Comparison of ENCODE assay signal across 20 cellular contexts in genomic region chr20:53716385-53716784, GRCh38.
DNase-seq lines count a peak whose midpoint lies in the region; ATAC-seq, FAIRE-seq and TF ChIP-seq lines count a peak whose summit lies in the region.
"Had no signal": no experiment of that assay in that cellular context is flagged by ENCODE, and none has a peak within 500 bp of the region (broad histone marks: within the 10 kb centered on the region; RNA-seq: fewer than 3 reads in every experiment).

No MANE protein-coding gene starts in this region.

- CTCF ChIA-PET in GM12878 (lab: Yijun Ruan, JAX) = interaction anchor here (0.6 to 1.4 kb wide), 3 partner anchors 13 to 154 kb away, joined by 3 read pairs; no protein-coding TSS in a partner anchor

- H3K27me3 ChIP-seq in GM12878 (replicated peaks in 1 of 2; ENCODE audit: control insufficient read depth in 2 of 2, insufficient read depth in 2 of 2, low read length in 1 of 2) = no peaks in the 10 kb centered on the region
- H3K27me3 ChIP-seq: BLaER1, MG63 had no signal

- intact Hi-C loops in GM12878 (cut with micrococcal nuclease; ENCODE audit: unreplicated experiment) = no loop called here

- H3K27me3 Mint-ChIP-seq in activated naive CD4-positive, alpha-beta T cell treated with anti-CD3 and anti-CD28 coated beads, Interleukin-2, amount 50 U/mL, for 24 hours = no peaks in the 10 kb centered on the region
- H3K27me3 Mint-ChIP-seq in activated naive CD8-positive, alpha-beta T cell treated with anti-CD3 and anti-CD28 coated beads, Interleukin-2, amount 50 U/mL, for 24 hours = no peaks in the 10 kb centered on the region

- no peak overlapping the region for H3K9ac ChIP-seq in GM12878 (ENCODE audit: control insufficient read depth, insufficient read depth, low read length)
- H3K9ac ChIP-seq: BLaER1 had no signal

- H3K4me3 Mint-ChIP-seq in activated naive CD4-positive, alpha-beta T cell treated with anti-CD3 and anti-CD28 coated beads, Interleukin-2, amount 50 U/mL, for 24 hours = no peak overlapping the region
- H3K4me3 Mint-ChIP-seq in activated naive CD8-positive, alpha-beta T cell treated with anti-CD3 and anti-CD28 coated beads, Interleukin-2, amount 50 U/mL, for 24 hours = no peak overlapping the region

- H3K27ac Mint-ChIP-seq in activated naive CD4-positive, alpha-beta T cell treated with anti-CD3 and anti-CD28 coated beads, Interleukin-2, amount 50 U/mL, for 24 hours = peak overlapping the region; percentile 1
- no peak overlapping the region for H3K27ac Mint-ChIP-seq in activated naive CD8-positive, alpha-beta T cell treated with anti-CD3 and anti-CD28 coated beads, Interleukin-2, amount 50 U/mL, for 24 hours

- SMC1A ChIA-PET in GM12878 (lab: Charles Lee; ENCODE audit: uncharacterized antibody, unreplicated experiment) = interaction anchor here (1.0 to 2.3 kb wide), 5 partner anchors 9 to 63 kb away, joined by 3 to 18 read pairs (median 3); no protein-coding TSS in a partner anchor

- RAD21 ChIA-PET in GM12878 (lab: Charles Lee; ENCODE audit: unreplicated experiment) = interaction anchor here (0.8 to 1.1 kb wide), 2 partner anchors 9 to 348 kb away, joined by 3 to 4 read pairs; no protein-coding TSS in a partner anchor

- no peak for TF ChIP-seq CTCF in GM12878 (IDR thresholded peaks at IDR 0.05 in 2 of 3, conservative IDR thresholded peaks at IDR 0.05 in 1 of 3; ENCODE audit: control insufficient read depth in 2 of 3, extremely low read depth in 1 of 3, insufficient read depth in 1 of 3, low read depth in 3 of 3, low read length in 3 of 3)

- H3K27ac ChIP-seq in GM12878 (ENCODE audit: control insufficient read depth, insufficient read depth) = no peak overlapping the region
- H3K27ac ChIP-seq: BLaER1 had no signal

- in situ Hi-C loops in GM12878 (cut with MboI) = no loop called here

- H4K20me1 ChIP-seq in GM12878 (ENCODE audit: control insufficient read depth, insufficient read depth) = no peaks in the 10 kb centered on the region
- H4K20me1 ChIP-seq: BLaER1 had no signal

- no peak for FAIRE-seq in GM12878 (lab: Jason Lieb, UNC)
- FAIRE-seq: H1 had no signal

- TF ChIP-seq POLR2A in GM12878 (IDR thresholded peaks at IDR 0.05; ENCODE audit: low read depth, low read length) = no peak

- ATAC-seq in GM12878 = no peak
- no peak for ATAC-seq in HG02610 (IDR thresholded peaks at IDR 0.05; ENCODE audit: unreplicated experiment)
- ATAC-seq in activated naive CD8-positive, alpha-beta T cell treated with anti-CD3 and anti-CD28 coated beads, Interleukin-2, amount 50 U/mL, for 24 hours = no peak

- BruUV-seq in GM12878 (replicated peaks; lab: Mats Ljungman, UMichigan) = no TSS peak

- H3K4me3 ChIP-seq in GM12878 = no peak overlapping the region
- H3K4me3 ChIP-seq: BLaER1, MG63 had no signal

- no peaks in the 10 kb centered on the region for H3K36me3 ChIP-seq in GM12878 (ENCODE audit: control insufficient read depth in 2 of 2, insufficient read depth in 2 of 2, low read length in 1 of 2)
- H3K36me3 ChIP-seq: BLaER1, MG63 had no signal

- H3K9me3 Mint-ChIP-seq in activated naive CD4-positive, alpha-beta T cell treated with anti-CD3 and anti-CD28 coated beads, Interleukin-2, amount 50 U/mL, for 24 hours = peaks cover 5% of the 10 kb centered on the region
- H3K9me3 Mint-ChIP-seq in activated naive CD8-positive, alpha-beta T cell treated with anti-CD3 and anti-CD28 coated beads, Interleukin-2, amount 50 U/mL, for 24 hours = peaks cover 6% of the 10 kb centered on the region

- peaks cover 24% of the 10 kb centered on the region for H3K4me1 ChIP-seq in GM12878 (ENCODE audit: control insufficient read depth, insufficient read depth, low read length)

- H3K9me3 ChIP-seq in GM12878 (replicated peaks; ENCODE audit: control insufficient read depth, insufficient read depth, low read length) = no peaks in the 10 kb centered on the region
- H3K9me3 ChIP-seq: BLaER1, MG63 had no signal

- 89% methylated on average over 5 of the region's 5 CpGs for WGBS in GM12878 (ENCODE audit: insufficient coverage, insufficient replicate concordance, low lambda C conversion rate, missing lambda C conversion rate)

- no peaks in the 10 kb centered on the region for H3K79me2 ChIP-seq in GM12878 (ENCODE audit: control insufficient read depth, insufficient read depth, low read length)

- no peak overlapping the region for H2AFZ ChIP-seq in GM12878 (ENCODE audit: control insufficient read depth, low read depth, low read length)

- no peak for TF ChIP-seq RAD21 in GM12878 (IDR thresholded peaks at IDR 0.05; ENCODE audit: insufficient read depth, low read depth, low read length)

- H3K4me1 Mint-ChIP-seq in activated naive CD4-positive, alpha-beta T cell treated with anti-CD3 and anti-CD28 coated beads, Interleukin-2, amount 50 U/mL, for 24 hours = peaks cover 16% of the 10 kb centered on the region
- peaks cover 25% of the 10 kb centered on the region for H3K4me1 Mint-ChIP-seq in activated naive CD8-positive, alpha-beta T cell treated with anti-CD3 and anti-CD28 coated beads, Interleukin-2, amount 50 U/mL, for 24 hours

- H3K4me2 ChIP-seq in GM12878 (ENCODE audit: control insufficient read depth, insufficient read depth) = no peak overlapping the region
- H3K4me2 ChIP-seq: BLaER1 had no signal

- H3K36me3 Mint-ChIP-seq in activated naive CD4-positive, alpha-beta T cell treated with anti-CD3 and anti-CD28 coated beads, Interleukin-2, amount 50 U/mL, for 24 hours = peaks cover 3% of the 10 kb centered on the region
- H3K36me3 Mint-ChIP-seq in activated naive CD8-positive, alpha-beta T cell treated with anti-CD3 and anti-CD28 coated beads, Interleukin-2, amount 50 U/mL, for 24 hours (ENCODE audit: low read depth) = no peaks in the 10 kb centered on the region

- POLR2A ChIA-PET in GM12878 (lab: Charles Lee) = interaction anchor here (1.3 to 1.5 kb wide), 2 partner anchors 10 to 12 kb away, joined by 3 read pairs; no protein-coding TSS in a partner anchor

- DNase-seq in activated naive CD4-positive, alpha-beta T cell treated with Interleukin-2 at 50 U/mL for 16 hours = no peak
- DNase-seq in NOMO-1 treated with dmso at 0.1 percent for 144 hours (lab: John Stamatoyannopoulos, UW; ENCODE audit: unreplicated experiment) (peak; percentile 19), GM12878 (ENCODE audit: low read depth, low spot score) (no peak), NK-92 (lab: John Stamatoyannopoulos, UW; ENCODE audit: unreplicated experiment) (no peak), inferior parietal cortex (ENCODE audit: extremely low spot score) (no peak)
- no peak for DNase-seq in activated naive CD8-positive, alpha-beta T cell treated with anti-CD3 and anti-CD28 coated beads, Interleukin-2, amount 50 U/mL, for 24 hours
- DNase-seq: 8988T, DMS153, MG63, NCI-H1417, NCI-H2029, NCI-H2171, NCI-H446, NCI-H748 treated with DMSO at 0.1 percent for 48 hours, SHP77, SW 1271 had no signal

- no peak for TF ChIP-seq EP300 in GM12878 (IDR thresholded peaks at IDR 0.05; ENCODE audit: borderline replicate concordance in 1 of 2, control insufficient read depth in 1 of 2, low read depth in 2 of 2, low read length in 2 of 2)

TF ChIP-seq in GM12878, 131 proteins besides CTCF, POLR2A, EP300 and RAD21:
- TF ChIP-seq CREB1 (IDR thresholded peaks at IDR 0.05; ENCODE audit: low read depth) (no peak), ETV6 (conservative IDR thresholded peaks at IDR 0.05 in 1 of 2, IDR thresholded peaks at IDR 0.05 in 1 of 2; ENCODE audit: borderline replicate concordance in 1 of 2, low read depth in 1 of 2) (0 out of 4 replicates have a peak, but pooled peaks of 1 of the 2 experiments have one; percentile 47), NFXL1 (IDR thresholded peaks at IDR 0.05; ENCODE audit: borderline replicate concordance) (peak; percentile 81)
- TF ChIP-seq, protein P1, sequence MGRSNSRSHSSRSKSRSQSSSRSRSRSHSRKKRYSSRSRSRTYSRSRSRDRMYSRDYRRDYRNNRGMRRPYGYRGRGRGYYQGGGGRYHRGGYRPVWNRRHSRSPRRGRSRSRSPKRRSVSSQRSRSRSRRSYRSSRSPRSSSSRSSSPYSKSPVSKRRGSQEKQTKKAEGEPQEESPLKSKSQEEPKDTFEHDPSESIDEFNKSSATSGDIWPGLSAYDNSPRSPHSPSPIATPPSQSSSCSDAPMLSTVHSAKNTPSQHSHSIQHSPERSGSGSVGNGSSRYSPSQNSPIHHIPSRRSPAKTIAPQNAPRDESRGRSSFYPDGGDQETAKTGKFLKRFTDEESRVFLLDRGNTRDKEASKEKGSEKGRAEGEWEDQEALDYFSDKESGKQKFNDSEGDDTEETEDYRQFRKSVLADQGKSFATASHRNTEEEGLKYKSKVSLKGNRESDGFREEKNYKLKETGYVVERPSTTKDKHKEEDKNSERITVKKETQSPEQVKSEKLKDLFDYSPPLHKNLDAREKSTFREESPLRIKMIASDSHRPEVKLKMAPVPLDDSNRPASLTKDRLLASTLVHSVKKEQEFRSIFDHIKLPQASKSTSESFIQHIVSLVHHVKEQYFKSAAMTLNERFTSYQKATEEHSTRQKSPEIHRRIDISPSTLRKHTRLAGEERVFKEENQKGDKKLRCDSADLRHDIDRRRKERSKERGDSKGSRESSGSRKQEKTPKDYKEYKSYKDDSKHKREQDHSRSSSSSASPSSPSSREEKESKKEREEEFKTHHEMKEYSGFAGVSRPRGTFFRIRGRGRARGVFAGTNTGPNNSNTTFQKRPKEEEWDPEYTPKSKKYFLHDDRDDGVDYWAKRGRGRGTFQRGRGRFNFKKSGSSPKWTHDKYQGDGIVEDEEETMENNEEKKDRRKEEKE (IDR thresholded peaks at IDR 0.05) = no peak
